Comparison of ENCODE assay signal across 2 cellular contexts in the genomic region with DNA sequence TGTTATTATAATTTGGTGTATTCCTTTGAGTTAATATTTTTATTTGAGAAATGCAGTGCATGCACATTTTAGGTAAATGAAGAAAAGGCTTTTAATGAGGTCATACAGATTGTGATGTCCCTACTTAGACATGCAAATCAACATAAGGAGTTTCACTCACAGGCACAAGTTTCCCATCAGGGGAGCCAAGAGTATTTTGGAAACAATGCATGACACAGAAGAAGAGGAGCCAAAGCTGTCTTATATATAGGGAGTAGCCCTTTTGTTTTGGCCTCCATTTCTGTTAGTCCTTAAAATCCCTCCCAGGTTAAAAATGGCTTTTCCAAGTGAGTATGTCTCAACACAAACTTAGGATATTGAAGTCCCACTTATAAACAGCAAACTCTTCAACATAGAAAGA.
TF ChIP-seq lines count a peak whose summit lies in the region.

No MANE protein-coding gene starts in this region.

TF ChIP-seq in GM23338, 12 proteins besides CTCF, POLR2A, EP300 and RAD21 (continued from another document):
- TF ChIP-seq, protein P1, sequence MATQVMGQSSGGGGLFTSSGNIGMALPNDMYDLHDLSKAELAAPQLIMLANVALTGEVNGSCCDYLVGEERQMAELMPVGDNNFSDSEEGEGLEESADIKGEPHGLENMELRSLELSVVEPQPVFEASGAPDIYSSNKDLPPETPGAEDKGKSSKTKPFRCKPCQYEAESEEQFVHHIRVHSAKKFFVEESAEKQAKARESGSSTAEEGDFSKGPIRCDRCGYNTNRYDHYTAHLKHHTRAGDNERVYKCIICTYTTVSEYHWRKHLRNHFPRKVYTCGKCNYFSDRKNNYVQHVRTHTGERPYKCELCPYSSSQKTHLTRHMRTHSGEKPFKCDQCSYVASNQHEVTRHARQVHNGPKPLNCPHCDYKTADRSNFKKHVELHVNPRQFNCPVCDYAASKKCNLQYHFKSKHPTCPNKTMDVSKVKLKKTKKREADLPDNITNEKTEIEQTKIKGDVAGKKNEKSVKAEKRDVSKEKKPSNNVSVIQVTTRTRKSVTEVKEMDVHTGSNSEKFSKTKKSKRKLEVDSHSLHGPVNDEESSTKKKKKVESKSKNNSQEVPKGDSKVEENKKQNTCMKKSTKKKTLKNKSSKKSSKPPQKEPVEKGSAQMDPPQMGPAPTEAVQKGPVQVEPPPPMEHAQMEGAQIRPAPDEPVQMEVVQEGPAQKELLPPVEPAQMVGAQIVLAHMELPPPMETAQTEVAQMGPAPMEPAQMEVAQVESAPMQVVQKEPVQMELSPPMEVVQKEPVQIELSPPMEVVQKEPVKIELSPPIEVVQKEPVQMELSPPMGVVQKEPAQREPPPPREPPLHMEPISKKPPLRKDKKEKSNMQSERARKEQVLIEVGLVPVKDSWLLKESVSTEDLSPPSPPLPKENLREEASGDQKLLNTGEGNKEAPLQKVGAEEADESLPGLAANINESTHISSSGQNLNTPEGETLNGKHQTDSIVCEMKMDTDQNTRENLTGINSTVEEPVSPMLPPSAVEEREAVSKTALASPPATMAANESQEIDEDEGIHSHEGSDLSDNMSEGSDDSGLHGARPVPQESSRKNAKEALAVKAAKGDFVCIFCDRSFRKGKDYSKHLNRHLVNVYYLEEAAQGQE (IDR thresholded peaks at IDR 0.05; ENCODE audit: unreplicated experiment) = no peak
- TF ChIP-seq EZH2 (IDR thresholded peaks at IDR 0.05; ENCODE audit: low read depth, unreplicated experiment) = no peak

TF ChIP-seq in WTC11, 78 proteins besides CTCF, POLR2A, EP300 and RAD21 (continued from another document):
- TF ChIP-seq, protein P2, sequence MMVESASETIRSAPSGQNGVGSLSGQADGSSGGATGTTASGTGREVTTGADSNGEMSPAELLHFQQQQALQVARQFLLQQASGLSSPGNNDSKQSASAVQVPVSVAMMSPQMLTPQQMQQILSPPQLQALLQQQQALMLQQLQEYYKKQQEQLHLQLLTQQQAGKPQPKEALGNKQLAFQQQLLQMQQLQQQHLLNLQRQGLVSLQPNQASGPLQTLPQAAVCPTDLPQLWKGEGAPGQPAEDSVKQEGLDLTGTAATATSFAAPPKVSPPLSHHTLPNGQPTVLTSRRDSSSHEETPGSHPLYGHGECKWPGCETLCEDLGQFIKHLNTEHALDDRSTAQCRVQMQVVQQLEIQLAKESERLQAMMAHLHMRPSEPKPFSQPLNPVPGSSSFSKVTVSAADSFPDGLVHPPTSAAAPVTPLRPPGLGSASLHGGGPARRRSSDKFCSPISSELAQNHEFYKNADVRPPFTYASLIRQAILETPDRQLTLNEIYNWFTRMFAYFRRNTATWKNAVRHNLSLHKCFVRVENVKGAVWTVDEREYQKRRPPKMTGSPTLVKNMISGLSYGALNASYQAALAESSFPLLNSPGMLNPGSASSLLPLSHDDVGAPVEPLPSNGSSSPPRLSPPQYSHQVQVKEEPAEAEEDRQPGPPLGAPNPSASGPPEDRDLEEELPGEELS (CRISPR knock-in tag; IDR thresholded peaks at IDR 0.05) = no peak
- TF ChIP-seq ZNF232 (CRISPR knock-in tag; IDR thresholded peaks at IDR 0.05) = no peak
- TF ChIP-seq, protein P3, sequence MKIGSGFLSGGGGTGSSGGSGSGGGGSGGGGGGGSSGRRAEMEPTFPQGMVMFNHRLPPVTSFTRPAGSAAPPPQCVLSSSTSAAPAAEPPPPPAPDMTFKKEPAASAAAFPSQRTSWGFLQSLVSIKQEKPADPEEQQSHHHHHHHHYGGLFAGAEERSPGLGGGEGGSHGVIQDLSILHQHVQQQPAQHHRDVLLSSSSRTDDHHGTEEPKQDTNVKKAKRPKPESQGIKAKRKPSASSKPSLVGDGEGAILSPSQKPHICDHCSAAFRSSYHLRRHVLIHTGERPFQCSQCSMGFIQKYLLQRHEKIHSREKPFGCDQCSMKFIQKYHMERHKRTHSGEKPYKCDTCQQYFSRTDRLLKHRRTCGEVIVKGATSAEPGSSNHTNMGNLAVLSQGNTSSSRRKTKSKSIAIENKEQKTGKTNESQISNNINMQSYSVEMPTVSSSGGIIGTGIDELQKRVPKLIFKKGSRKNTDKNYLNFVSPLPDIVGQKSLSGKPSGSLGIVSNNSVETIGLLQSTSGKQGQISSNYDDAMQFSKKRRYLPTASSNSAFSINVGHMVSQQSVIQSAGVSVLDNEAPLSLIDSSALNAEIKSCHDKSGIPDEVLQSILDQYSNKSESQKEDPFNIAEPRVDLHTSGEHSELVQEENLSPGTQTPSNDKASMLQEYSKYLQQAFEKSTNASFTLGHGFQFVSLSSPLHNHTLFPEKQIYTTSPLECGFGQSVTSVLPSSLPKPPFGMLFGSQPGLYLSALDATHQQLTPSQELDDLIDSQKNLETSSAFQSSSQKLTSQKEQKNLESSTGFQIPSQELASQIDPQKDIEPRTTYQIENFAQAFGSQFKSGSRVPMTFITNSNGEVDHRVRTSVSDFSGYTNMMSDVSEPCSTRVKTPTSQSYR (CRISPR knock-in tag; IDR thresholded peaks at IDR 0.05) = no peak
- TF ChIP-seq ZNF317 (CRISPR knock-in tag; IDR thresholded peaks at IDR 0.05; ENCODE audit: borderline replicate concordance, low read depth) = no peak
- TF ChIP-seq, protein P4, sequence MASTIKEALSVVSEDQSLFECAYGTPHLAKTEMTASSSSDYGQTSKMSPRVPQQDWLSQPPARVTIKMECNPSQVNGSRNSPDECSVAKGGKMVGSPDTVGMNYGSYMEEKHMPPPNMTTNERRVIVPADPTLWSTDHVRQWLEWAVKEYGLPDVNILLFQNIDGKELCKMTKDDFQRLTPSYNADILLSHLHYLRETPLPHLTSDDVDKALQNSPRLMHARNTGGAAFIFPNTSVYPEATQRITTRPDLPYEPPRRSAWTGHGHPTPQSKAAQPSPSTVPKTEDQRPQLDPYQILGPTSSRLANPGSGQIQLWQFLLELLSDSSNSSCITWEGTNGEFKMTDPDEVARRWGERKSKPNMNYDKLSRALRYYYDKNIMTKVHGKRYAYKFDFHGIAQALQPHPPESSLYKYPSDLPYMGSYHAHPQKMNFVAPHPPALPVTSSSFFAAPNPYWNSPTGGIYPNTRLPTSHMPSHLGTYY (CRISPR knock-in tag; IDR thresholded peaks at IDR 0.05) = no peak
- no peak for TF ChIP-seq ESRRA (CRISPR knock-in tag; IDR thresholded peaks at IDR 0.05; ENCODE audit: borderline replicate concordance)
- no peak for TF ChIP-seq NR3C1 (CRISPR knock-in tag; conservative IDR thresholded peaks at IDR 0.05; ENCODE audit: low read depth)
- TF ChIP-seq, protein P5, sequence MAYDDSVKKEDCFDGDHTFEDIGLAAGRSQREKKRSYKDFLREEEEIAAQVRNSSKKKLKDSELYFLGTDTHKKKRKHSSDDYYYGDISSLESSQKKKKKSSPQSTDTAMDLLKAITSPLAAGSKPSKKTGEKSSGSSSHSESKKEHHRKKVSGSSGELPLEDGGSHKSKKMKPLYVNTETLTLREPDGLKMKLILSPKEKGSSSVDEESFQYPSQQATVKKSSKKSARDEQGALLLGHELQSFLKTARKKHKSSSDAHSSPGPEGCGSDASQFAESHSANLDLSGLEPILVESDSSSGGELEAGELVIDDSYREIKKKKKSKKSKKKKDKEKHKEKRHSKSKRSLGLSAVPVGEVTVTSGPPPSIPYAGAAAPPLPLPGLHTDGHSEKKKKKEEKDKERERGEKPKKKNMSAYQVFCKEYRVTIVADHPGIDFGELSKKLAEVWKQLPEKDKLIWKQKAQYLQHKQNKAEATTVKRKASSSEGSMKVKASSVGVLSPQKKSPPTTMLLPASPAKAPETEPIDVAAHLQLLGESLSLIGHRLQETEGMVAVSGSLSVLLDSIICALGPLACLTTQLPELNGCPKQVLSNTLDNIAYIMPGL (CRISPR knock-in tag; IDR thresholded peaks at IDR 0.05) = no peak
